In the genomic region with DNA sequence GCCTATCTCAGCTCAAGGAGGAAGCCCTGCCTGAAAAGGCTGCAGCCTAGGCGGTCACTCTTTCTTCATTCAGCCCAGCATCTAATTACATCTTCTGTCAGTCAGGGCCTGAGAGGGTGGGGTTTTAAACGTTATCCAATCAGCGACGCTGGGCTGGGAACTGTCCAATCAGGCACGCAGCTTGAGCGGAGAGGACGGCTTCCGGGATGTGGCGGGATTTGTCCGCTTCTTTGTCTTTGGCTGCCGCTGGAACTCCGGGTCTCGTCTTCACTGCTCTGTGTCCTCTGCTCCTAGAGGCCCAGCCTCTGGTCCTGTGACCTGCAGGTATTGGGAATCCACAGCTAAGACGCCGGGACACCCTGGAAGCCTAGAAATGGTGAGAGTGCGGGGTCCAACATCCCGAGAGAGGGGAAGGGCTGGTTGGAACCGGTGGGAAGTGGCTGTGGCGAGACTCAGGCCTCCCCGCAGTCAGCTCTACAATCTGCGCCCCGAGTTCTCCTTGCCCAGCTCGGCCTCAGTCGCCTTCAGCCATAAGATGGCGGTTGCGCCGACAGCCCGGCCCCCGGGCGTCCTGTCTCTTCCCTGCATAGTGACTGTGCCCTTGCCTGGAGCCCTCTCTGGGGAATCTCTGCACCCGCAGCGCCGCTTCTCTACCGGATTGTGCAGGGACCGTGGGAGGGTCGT, we compare ENCODE assay signal across 1 cellular context.
TF ChIP-seq lines count a peak whose summit lies in the region.

A gene (plus strand): TSS at position 233 of the 684 bp plus-strand sequence. CDS start 141 bp downstream, at position 374.

TF ChIP-seq in HepG2, 621 proteins besides CTCF, POLR2A, EP300 and RAD21 (continued from another document):
- TF ChIP-seq, protein P1, sequence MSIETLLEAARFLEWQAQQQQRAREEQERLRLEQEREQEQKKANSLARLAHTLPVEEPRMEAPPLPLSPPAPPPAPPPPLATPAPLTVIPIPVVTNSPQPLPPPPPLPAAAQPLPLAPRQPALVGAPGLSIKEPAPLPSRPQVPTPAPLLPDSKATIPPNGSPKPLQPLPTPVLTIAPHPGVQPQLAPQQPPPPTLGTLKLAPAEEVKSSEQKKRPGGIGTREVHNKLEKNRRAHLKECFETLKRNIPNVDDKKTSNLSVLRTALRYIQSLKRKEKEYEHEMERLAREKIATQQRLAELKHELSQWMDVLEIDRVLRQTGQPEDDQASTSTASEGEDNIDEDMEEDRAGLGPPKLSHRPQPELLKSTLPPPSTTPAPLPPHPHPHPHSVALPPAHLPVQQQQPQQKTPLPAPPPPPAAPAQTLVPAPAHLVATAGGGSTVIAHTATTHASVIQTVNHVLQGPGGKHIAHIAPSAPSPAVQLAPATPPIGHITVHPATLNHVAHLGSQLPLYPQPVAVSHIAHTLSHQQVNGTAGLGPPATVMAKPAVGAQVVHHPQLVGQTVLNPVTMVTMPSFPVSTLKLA (IDR thresholded peaks at IDR 0.05): no peak
- TF ChIP-seq, protein P2, sequence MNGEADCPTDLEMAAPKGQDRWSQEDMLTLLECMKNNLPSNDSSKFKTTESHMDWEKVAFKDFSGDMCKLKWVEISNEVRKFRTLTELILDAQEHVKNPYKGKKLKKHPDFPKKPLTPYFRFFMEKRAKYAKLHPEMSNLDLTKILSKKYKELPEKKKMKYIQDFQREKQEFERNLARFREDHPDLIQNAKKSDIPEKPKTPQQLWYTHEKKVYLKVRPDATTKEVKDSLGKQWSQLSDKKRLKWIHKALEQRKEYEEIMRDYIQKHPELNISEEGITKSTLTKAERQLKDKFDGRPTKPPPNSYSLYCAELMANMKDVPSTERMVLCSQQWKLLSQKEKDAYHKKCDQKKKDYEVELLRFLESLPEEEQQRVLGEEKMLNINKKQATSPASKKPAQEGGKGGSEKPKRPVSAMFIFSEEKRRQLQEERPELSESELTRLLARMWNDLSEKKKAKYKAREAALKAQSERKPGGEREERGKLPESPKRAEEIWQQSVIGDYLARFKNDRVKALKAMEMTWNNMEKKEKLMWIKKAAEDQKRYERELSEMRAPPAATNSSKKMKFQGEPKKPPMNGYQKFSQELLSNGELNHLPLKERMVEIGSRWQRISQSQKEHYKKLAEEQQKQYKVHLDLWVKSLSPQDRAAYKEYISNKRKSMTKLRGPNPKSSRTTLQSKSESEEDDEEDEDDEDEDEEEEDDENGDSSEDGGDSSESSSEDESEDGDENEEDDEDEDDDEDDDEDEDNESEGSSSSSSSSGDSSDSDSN (CRISPR knock-in tag; IDR thresholded peaks at IDR 0.05): 0 out of 2 replicates have a peak, but pooled peaks have one; percentile 30
- TF ChIP-seq, protein P3, sequence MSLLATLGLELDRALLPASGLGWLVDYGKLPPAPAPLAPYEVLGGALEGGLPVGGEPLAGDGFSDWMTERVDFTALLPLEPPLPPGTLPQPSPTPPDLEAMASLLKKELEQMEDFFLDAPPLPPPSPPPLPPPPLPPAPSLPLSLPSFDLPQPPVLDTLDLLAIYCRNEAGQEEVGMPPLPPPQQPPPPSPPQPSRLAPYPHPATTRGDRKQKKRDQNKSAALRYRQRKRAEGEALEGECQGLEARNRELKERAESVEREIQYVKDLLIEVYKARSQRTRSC (CRISPR knock-in tag; IDR thresholded peaks at IDR 0.05; ENCODE audit: low read depth): no peak
- TF ChIP-seq, protein P4, sequence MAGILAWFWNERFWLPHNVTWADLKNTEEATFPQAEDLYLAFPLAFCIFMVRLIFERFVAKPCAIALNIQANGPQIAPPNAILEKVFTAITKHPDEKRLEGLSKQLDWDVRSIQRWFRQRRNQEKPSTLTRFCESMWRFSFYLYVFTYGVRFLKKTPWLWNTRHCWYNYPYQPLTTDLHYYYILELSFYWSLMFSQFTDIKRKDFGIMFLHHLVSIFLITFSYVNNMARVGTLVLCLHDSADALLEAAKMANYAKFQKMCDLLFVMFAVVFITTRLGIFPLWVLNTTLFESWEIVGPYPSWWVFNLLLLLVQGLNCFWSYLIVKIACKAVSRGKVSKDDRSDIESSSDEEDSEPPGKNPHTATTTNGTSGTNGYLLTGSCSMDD (CRISPR knock-in tag; IDR thresholded peaks at IDR 0.05): no peak
- TF ChIP-seq, protein P5, sequence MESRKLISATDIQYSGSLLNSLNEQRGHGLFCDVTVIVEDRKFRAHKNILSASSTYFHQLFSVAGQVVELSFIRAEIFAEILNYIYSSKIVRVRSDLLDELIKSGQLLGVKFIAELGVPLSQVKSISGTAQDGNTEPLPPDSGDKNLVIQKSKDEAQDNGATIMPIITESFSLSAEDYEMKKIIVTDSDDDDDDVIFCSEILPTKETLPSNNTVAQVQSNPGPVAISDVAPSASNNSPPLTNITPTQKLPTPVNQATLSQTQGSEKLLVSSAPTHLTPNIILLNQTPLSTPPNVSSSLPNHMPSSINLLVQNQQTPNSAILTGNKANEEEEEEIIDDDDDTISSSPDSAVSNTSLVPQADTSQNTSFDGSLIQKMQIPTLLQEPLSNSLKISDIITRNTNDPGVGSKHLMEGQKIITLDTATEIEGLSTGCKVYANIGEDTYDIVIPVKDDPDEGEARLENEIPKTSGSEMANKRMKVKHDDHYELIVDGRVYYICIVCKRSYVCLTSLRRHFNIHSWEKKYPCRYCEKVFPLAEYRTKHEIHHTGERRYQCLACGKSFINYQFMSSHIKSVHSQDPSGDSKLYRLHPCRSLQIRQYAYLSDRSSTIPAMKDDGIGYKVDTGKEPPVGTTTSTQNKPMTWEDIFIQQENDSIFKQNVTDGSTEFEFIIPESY (CRISPR knock-in tag; IDR thresholded peaks at IDR 0.05): no peak
- TF ChIP-seq ZNF224 (CRISPR knock-in tag; IDR thresholded peaks at IDR 0.05) (0 out of 2 replicates have a peak, but pooled peaks have one; percentile 45), PAF1 (CRISPR knock-in tag; IDR thresholded peaks at IDR 0.05) (no peak), SP2 (CRISPR knock-in tag; IDR thresholded peaks at IDR 0.05) (peak; percentile 66), ERF (CRISPR knock-in tag; IDR thresholded peaks at IDR 0.05) (no peak), ASH2L (IDR thresholded peaks at IDR 0.05; ENCODE audit: insufficient read length, low read depth, low read length) (peak; percentile 29), ZNF234 (CRISPR knock-in tag; conservative IDR thresholded peaks at IDR 0.05) (no peak), NFYB (CRISPR knock-in tag; IDR thresholded peaks at IDR 0.05) (peak; percentile 79), KDM4B (CRISPR knock-in tag; IDR thresholded peaks at IDR 0.05) (no peak), ZNF138 (CRISPR knock-in tag; IDR thresholded peaks at IDR 0.05; ENCODE audit: low read depth) (no peak), THAP11 (CRISPR knock-in tag; IDR thresholded peaks at IDR 0.05) (no peak), KAT7 (CRISPR knock-in tag; IDR thresholded peaks at IDR 0.05; ENCODE audit: borderline replicate concordance) (no peak), RAD51 (IDR thresholded peaks at IDR 0.05; ENCODE audit: borderline replicate concordance) (no peak), HDAC6 (IDR thresholded peaks at IDR 0.05; ENCODE audit: low read depth, low read length) (no peak), SMC3 (IDR thresholded peaks at IDR 0.05; ENCODE audit: low read length) (no peak), MIER3 (CRISPR knock-in tag; IDR thresholded peaks at IDR 0.05; ENCODE audit: borderline replicate concordance) (no peak), ZNF556 (CRISPR knock-in tag; IDR thresholded peaks at IDR 0.05; ENCODE audit: borderline replicate concordance) (no peak)
- TF ChIP-seq, protein P6, sequence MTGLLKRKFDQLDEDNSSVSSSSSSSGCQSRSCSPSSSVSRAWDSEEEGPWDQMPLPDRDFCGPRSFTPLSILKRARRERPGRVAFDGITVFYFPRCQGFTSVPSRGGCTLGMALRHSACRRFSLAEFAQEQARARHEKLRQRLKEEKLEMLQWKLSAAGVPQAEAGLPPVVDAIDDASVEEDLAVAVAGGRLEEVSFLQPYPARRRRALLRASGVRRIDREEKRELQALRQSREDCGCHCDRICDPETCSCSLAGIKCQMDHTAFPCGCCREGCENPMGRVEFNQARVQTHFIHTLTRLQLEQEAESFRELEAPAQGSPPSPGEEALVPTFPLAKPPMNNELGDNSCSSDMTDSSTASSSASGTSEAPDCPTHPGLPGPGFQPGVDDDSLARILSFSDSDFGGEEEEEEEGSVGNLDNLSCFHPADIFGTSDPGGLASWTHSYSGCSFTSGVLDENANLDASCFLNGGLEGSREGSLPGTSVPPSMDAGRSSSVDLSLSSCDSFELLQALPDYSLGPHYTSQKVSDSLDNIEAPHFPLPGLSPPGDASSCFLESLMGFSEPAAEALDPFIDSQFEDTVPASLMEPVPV (CRISPR knock-in tag; IDR thresholded peaks at IDR 0.05): no peak
- TF ChIP-seq, protein P7, sequence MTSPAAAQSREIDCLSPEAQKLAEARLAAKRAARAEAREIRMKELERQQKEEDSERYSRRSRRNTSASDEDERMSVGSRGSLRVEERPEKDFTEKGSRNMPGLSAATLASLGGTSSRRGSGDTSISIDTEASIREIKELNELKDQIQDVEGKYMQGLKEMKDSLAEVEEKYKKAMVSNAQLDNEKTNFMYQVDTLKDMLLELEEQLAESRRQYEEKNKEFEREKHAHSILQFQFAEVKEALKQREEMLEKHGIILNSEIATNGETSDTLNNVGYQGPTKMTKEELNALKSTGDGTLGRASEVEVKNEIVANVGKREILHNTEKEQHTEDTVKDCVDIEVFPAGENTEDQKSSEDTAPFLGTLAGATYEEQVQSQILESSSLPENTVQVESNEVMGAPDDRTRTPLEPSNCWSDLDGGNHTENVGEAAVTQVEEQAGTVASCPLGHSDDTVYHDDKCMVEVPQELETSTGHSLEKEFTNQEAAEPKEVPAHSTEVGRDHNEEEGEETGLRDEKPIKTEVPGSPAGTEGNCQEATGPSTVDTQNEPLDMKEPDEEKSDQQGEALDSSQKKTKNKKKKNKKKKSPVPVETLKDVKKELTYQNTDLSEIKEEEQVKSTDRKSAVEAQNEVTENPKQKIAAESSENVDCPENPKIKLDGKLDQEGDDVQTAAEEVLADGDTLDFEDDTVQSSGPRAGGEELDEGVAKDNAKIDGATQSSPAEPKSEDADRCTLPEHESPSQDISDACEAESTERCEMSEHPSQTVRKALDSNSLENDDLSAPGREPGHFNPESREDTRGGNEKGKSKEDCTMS (CRISPR knock-in tag; conservative IDR thresholded peaks at IDR 0.05): no peak
- TF ChIP-seq, protein P8, sequence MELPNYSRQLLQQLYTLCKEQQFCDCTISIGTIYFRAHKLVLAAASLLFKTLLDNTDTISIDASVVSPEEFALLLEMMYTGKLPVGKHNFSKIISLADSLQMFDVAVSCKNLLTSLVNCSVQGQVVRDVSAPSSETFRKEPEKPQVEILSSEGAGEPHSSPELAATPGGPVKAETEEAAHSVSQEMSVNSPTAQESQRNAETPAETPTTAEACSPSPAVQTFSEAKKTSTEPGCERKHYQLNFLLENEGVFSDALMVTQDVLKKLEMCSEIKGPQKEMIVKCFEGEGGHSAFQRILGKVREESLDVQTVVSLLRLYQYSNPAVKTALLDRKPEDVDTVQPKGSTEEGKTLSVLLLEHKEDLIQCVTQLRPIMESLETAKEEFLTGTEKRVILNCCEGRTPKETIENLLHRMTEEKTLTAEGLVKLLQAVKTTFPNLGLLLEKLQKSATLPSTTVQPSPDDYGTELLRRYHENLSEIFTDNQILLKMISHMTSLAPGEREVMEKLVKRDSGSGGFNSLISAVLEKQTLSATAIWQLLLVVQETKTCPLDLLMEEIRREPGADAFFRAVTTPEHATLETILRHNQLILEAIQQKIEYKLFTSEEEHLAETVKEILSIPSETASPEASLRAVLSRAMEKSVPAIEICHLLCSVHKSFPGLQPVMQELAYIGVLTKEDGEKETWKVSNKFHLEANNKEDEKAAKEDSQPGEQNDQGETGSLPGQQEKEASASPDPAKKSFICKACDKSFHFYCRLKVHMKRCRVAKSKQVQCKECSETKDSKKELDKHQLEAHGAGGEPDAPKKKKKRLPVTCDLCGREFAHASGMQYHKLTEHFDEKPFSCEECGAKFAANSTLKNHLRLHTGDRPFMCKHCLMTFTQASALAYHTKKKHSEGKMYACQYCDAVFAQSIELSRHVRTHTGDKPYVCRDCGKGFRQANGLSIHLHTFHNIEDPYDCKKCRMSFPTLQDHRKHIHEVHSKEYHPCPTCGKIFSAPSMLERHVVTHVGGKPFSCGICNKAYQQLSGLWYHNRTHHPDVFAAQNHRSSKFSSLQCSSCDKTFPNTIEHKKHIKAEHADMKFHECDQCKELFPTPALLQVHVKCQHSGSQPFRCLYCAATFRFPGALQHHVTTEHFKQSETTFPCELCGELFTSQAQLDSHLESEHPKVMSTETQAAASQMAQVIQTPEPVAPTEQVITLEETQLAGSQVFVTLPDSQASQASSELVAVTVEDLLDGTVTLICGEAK (IDR thresholded peaks at IDR 0.05): no peak
- TF ChIP-seq, protein P8 (CRISPR knock-in tag; IDR thresholded peaks at IDR 0.05): no peak
- TF ChIP-seq, protein P9, sequence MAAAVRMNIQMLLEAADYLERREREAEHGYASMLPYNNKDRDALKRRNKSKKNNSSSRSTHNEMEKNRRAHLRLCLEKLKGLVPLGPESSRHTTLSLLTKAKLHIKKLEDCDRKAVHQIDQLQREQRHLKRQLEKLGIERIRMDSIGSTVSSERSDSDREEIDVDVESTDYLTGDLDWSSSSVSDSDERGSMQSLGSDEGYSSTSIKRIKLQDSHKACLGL (CRISPR knock-in tag; IDR thresholded peaks at IDR 0.05): no peak
